Comparison of ENCODE assay signal across 20 cellular contexts in genomic region chr9:83130541-83130940, GRCh38.
DNase-seq lines count a peak whose midpoint lies in the region; FAIRE-seq and TF ChIP-seq lines count a peak whose summit lies in the region.
"Had no signal": no experiment of that assay in that cellular context is flagged by ENCODE, and none has a peak within 500 bp of the region (broad histone marks: within the 10 kb centered on the region; RNA-seq: fewer than 3 reads in every experiment).

No MANE protein-coding gene starts in this region.

- no peaks in the 10 kb centered on the region for H3K27me3 ChIP-seq in mammary epithelial cell (ENCODE audit: insufficient read depth, low read length)
- no peaks in the 10 kb centered on the region for H3K27me3 ChIP-seq in kidney epithelial cell (ENCODE audit: control insufficient read depth, insufficient read depth, low read length)
- H3K27me3 ChIP-seq: adrenal gland, tibial nerve had no signal

- DNase-seq in M059J (ENCODE audit: low read depth) (peak; percentile 30), mammary epithelial cell (peak; percentile 93), kidney epithelial cell (ENCODE audit: low read depth) (peak; percentile 76), urothelium cell line (ENCODE audit: low spot score) (peak; percentile 4), cortex of kidney (lab: John Stamatoyannopoulos, UW) (no peak), NCI-H2107 (lab: John Stamatoyannopoulos, UW) (no peak), SIG-M5 treated with dmso at 0.1 percent for 504 hours (lab: John Stamatoyannopoulos, UW; ENCODE audit: unreplicated experiment) (no peak)
- DNase-seq: activated CD4-positive, alpha-beta T cell treated with anti-CD3 and anti-CD28 coated beads, Interleukin-2, amount 10 ng/mL, durations not matched to agents 24 days and 14 days; activated gamma-delta T cell; adrenal gland; AML-193; COR-L47; endodermal cell; foreskin fibroblast; NCI-H1092; NCI-H2029; nucleus accumbens; stimulated activated CD4-positive, alpha-beta T cell treated with anti-CD3 and anti-CD28 coated beads, Interleukin-2, amount 100 ng/mL, for 24 hours; stimulated activated naive CD8-positive, alpha-beta T cell treated with anti-CD3 and anti-CD28 coated beads, Interleukin-15, Interleukin-2, amounts not matched to agents 100 U/mL and 50 U/mL, for 24 hours had no signal

- in situ Hi-C loops in mammary epithelial cell (cut with MboI; ENCODE audit: low sequenced_read_pairs in 2 of 2) = no loop called here

- peak overlapping the region; percentile 16 for H3K9ac ChIP-seq in mammary epithelial cell (ENCODE audit: insufficient read depth, low read length)

- H3K4me3 ChIP-seq in mammary epithelial cell (replicated peaks in 1 of 3; ENCODE audit: insufficient read depth in 1 of 3, low read depth in 2 of 3, low read length in 3 of 3) (no peak overlapping the region), kidney epithelial cell (ENCODE audit: low read depth, low read length) (no peak overlapping the region)
- H3K4me3 ChIP-seq: adrenal gland, tibial nerve had no signal

- no peaks in the 10 kb centered on the region for H3K9me3 ChIP-seq in mammary epithelial cell (replicated peaks; ENCODE audit: insufficient read depth, low read length)
- H3K9me3 ChIP-seq: adrenal gland had no signal

- no peaks in the 10 kb centered on the region for H3K79me2 ChIP-seq in mammary epithelial cell (ENCODE audit: insufficient read depth, low read length)

- H3K4me2 ChIP-seq in mammary epithelial cell (ENCODE audit: insufficient read depth, low read depth, low read length) = peak overlapping the region; percentile 17

- H3K27ac ChIP-seq in mammary epithelial cell (ENCODE audit: insufficient read depth, low read depth, low read length) = peak overlapping the region; percentile 58
- H3K27ac ChIP-seq: adrenal gland, tibial nerve had no signal

- FAIRE-seq in urothelium cell line (lab: Jason Lieb, UNC) = no peak

- H2AFZ ChIP-seq in mammary epithelial cell (ENCODE audit: low read depth, low read length) = peak overlapping the region; percentile 40

- no peak for TF ChIP-seq CTCF in mammary epithelial cell (conservative IDR thresholded peaks at IDR 0.05 in 1 of 2, IDR thresholded peaks at IDR 0.05 in 1 of 2; ENCODE audit: extremely low read depth in 1 of 2, insufficient read depth in 1 of 2, low read depth in 1 of 2, low read length in 2 of 2)
- TF ChIP-seq CTCF in kidney epithelial cell (IDR thresholded peaks at IDR 0.05; ENCODE audit: insufficient read depth, low read length, poor library complexity, severe bottlenecking) = no peak

- CTCF ChIA-PET in mammary epithelial cell (lab: Charles Lee; ENCODE audit: low non-redundant PET) = interaction anchor here (0.6 kb wide), 1 partner anchor 89 kb away, joined by 3 read pairs; no protein-coding TSS in a partner anchor

- H4K20me1 ChIP-seq in mammary epithelial cell (ENCODE audit: insufficient read depth, low read length) = no peaks in the 10 kb centered on the region

- no TSS peak for BruUV-seq in mammary epithelial cell (replicated peaks; lab: Mats Ljungman, UMichigan)

- 33% methylated on average over 2 of the region's 2 CpGs for WGBS in mammary epithelial cell (ENCODE audit: low coverage, missing lambda C conversion rate)

- dilution Hi-C loops in mammary epithelial cell (cut with HindIII; ENCODE audit: low sequenced_read_pairs) = no loop called here

- intact Hi-C loops in mammary epithelial cell (cut with micrococcal nuclease) = no loop called here

- H3K36me3 ChIP-seq in mammary epithelial cell (ENCODE audit: insufficient read depth, low read length) (no peaks in the 10 kb centered on the region), kidney epithelial cell (ENCODE audit: control insufficient read depth, insufficient read depth, low read length) (no peaks in the 10 kb centered on the region)
- H3K36me3 ChIP-seq: adrenal gland, tibial nerve had no signal

- peaks cover 18% of the 10 kb centered on the region for H3K4me1 ChIP-seq in mammary epithelial cell (ENCODE audit: insufficient read depth, low read length)
- H3K4me1 ChIP-seq: adrenal gland, tibial nerve had no signal

Comparison
In these comparisons a context has a peak if more than half of its experiments do, and no peak if none do; other contexts are left out.
1. DNase-seq: peak in M059J (single experiment), mammary epithelial cell (single experiment), kidney epithelial cell (single experiment) and urothelium cell line (single experiment); none in cortex of kidney (single experiment), NCI-H2107 (single experiment) and SIG-M5 treated with dmso at 0.1 percent for 504 hours (single experiment).